ENCODE assay signal across 1 cellular context in genomic region chr11:115420524-115420923, GRCh38.
TF ChIP-seq lines count a peak whose summit lies in the region.

No MANE protein-coding gene starts in this region.

TF ChIP-seq in HEK293, 187 proteins besides CTCF, POLR2A, EP300 and RAD21:
- TF ChIP-seq FEZF1 (tag by site-specific recombination; IDR thresholded peaks at IDR 0.05) (peak; percentile 59; the same call in 1 of the 2 replicates), KLF8 (tag by site-specific recombination; IDR thresholded peaks at IDR 0.05) (0 out of 2 replicates have a peak, but pooled peaks have one; percentile 31), OSR2 (tag by site-specific recombination; IDR thresholded peaks at IDR 0.05) (peak; percentile 92), BCL11A (tag by site-specific recombination; IDR thresholded peaks at IDR 0.05; ENCODE audit: low read depth) (0 out of 2 replicates have a peak, but pooled peaks have one; percentile 57), ZNF24 (tag by site-specific recombination; IDR thresholded peaks at IDR 0.05) (peak; percentile 76), GLIS1 (tag by site-specific recombination; IDR thresholded peaks at IDR 0.05) (peak; percentile 17; the same call in 1 of the 2 replicates), ZBTB17 (tag by site-specific recombination; IDR thresholded peaks at IDR 0.05) (peak; percentile 73), SP7 (tag by site-specific recombination; IDR thresholded peaks at IDR 0.05) (peak; percentile 91), ZNF660 (tag by site-specific recombination; IDR thresholded peaks at IDR 0.05) (no peak), ZIC2 (tag by site-specific recombination; IDR thresholded peaks at IDR 0.05) (peak; percentile 47; the same call in 1 of the 2 replicates), ZXDB (tag by site-specific recombination; IDR thresholded peaks at IDR 0.05) (peak; percentile 50; the same call in 1 of the 2 replicates), ZNF366 (tag by site-specific recombination; conservative IDR thresholded peaks at IDR 0.05) (peak; percentile 68), ZNF501 (tag by site-specific recombination; IDR thresholded peaks at IDR 0.05) (no peak), ZNF843 (tag by site-specific recombination; IDR thresholded peaks at IDR 0.05) (peak; percentile 65), ZNF302 (tag by site-specific recombination; IDR thresholded peaks at IDR 0.05; ENCODE audit: low read depth) (no peak), ZNF558 (tag by site-specific recombination; IDR thresholded peaks at IDR 0.05) (no peak), YY2 (tag by site-specific recombination; IDR thresholded peaks at IDR 0.05) (no peak), WT1 (tag by site-specific recombination; IDR thresholded peaks at IDR 0.05) (peak; percentile 56; the same call in 1 of the 2 replicates), ZNF274 (IDR thresholded peaks at IDR 0.05; ENCODE audit: low read length) (no peak), ZNF274 (tag by site-specific recombination; IDR thresholded peaks at IDR 0.05; ENCODE audit: borderline replicate concordance) (no peak), IKZF3 (tag by site-specific recombination; IDR thresholded peaks at IDR 0.05) (peak; percentile 81), GLI2 (tag by site-specific recombination; IDR thresholded peaks at IDR 0.05; ENCODE audit: borderline replicate concordance, low read depth) (peak; percentile 63; the same call in 1 of the 2 replicates), OVOL3 (tag by site-specific recombination; IDR thresholded peaks at IDR 0.05) (0 out of 2 replicates have a peak, but pooled peaks have one; percentile 49), ZBTB44 (tag by site-specific recombination; IDR thresholded peaks at IDR 0.05) (peak; percentile 66; the same call in 1 of the 2 replicates), ZNF629 (tag by site-specific recombination; IDR thresholded peaks at IDR 0.05) (0 out of 2 replicates have a peak, but pooled peaks have one; percentile 50), ZEB2 (tag by site-specific recombination; IDR thresholded peaks at IDR 0.05) (peak; percentile 44; the same call in 1 of the 2 replicates)
- TF ChIP-seq, protein P1, sequence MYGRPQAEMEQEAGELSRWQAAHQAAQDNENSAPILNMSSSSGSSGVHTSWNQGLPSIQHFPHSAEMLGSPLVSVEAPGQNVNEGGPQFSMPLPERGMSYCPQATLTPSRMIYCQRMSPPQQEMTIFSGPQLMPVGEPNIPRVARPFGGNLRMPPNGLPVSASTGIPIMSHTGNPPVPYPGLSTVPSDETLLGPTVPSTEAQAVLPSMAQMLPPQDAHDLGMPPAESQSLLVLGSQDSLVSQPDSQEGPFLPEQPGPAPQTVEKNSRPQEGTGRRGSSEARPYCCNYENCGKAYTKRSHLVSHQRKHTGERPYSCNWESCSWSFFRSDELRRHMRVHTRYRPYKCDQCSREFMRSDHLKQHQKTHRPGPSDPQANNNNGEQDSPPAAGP (tag by site-specific recombination; IDR thresholded peaks at IDR 0.05), result no peak
- TF ChIP-seq, protein P2, sequence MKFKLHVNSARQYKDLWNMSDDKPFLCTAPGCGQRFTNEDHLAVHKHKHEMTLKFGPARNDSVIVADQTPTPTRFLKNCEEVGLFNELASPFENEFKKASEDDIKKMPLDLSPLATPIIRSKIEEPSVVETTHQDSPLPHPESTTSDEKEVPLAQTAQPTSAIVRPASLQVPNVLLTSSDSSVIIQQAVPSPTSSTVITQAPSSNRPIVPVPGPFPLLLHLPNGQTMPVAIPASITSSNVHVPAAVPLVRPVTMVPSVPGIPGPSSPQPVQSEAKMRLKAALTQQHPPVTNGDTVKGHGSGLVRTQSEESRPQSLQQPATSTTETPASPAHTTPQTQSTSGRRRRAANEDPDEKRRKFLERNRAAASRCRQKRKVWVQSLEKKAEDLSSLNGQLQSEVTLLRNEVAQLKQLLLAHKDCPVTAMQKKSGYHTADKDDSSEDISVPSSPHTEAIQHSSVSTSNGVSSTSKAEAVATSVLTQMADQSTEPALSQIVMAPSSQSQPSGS (tag by site-specific recombination; IDR thresholded peaks at IDR 0.05; ENCODE audit: low read depth), result 0 out of 2 replicates have a peak, but pooled peaks have one; percentile 25
- TF ChIP-seq, protein P3, sequence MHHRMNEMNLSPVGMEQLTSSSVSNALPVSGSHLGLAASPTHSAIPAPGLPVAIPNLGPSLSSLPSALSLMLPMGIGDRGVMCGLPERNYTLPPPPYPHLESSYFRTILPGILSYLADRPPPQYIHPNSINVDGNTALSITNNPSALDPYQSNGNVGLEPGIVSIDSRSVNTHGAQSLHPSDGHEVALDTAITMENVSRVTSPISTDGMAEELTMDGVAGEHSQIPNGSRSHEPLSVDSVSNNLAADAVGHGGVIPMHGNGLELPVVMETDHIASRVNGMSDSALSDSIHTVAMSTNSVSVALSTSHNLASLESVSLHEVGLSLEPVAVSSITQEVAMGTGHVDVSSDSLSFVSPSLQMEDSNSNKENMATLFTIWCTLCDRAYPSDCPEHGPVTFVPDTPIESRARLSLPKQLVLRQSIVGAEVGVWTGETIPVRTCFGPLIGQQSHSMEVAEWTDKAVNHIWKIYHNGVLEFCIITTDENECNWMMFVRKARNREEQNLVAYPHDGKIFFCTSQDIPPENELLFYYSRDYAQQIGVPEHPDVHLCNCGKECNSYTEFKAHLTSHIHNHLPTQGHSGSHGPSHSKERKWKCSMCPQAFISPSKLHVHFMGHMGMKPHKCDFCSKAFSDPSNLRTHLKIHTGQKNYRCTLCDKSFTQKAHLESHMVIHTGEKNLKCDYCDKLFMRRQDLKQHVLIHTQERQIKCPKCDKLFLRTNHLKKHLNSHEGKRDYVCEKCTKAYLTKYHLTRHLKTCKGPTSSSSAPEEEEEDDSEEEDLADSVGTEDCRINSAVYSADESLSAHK (tag by site-specific recombination; IDR thresholded peaks at IDR 0.05), result peak; percentile 56; the same call in 1 of the 2 replicates
- TF ChIP-seq, protein P4, sequence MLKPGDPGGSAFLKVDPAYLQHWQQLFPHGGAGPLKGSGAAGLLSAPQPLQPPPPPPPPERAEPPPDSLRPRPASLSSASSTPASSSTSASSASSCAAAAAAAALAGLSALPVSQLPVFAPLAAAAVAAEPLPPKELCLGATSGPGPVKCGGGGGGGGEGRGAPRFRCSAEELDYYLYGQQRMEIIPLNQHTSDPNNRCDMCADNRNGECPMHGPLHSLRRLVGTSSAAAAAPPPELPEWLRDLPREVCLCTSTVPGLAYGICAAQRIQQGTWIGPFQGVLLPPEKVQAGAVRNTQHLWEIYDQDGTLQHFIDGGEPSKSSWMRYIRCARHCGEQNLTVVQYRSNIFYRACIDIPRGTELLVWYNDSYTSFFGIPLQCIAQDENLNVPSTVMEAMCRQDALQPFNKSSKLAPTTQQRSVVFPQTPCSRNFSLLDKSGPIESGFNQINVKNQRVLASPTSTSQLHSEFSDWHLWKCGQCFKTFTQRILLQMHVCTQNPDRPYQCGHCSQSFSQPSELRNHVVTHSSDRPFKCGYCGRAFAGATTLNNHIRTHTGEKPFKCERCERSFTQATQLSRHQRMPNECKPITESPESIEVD (tag by site-specific recombination; IDR thresholded peaks at IDR 0.05), result peak; percentile 90
